ENCODE assay signal across 19 cellular contexts in the genomic region with DNA sequence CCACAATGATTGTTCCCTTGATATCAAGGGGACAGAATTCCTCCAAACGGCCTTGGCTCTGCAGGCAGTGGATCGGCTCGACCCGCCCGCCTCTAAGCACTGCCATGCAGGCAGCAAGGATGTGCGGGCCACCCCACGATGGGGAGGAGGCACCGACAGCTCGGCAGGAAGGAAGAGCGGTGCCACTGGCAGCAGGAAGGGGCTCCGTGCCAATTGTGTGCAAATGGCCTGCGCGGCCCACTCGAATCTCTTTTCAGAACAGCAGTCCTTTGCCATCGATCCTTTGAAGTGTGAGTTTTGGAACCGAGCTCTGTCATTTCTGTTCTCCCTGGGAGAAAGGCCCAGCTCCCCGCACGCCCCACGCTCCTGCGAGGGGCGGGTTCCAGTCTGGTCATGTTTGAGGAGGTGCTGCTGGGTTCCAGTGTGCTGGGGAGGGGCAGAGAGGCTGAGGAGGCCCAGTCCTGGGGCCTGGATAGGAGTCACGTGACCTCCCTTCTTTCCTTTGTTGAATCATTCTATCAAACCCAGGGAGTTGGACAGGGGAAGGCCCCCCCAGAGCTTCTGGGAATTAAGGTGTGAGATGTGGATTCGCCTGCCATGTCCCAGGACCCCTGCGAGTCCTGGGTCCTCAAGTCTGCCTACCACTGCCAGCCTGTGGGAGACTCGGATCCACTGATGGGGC.
DNase-seq lines count a peak whose midpoint lies in the region; ATAC-seq lines count a peak whose summit lies in the region.
"Had no signal": no experiment of that assay in that cellular context is flagged by ENCODE, and none has a peak within 500 bp of the region (broad histone marks: within the 10 kb centered on the region; RNA-seq: fewer than 3 reads in every experiment).

No MANE protein-coding gene starts in this region.

- peaks cover 0 to 6% of the 10 kb centered on the region in 2 donors for H3K9me3 Mint-ChIP-seq in stimulated activated naive CD8-positive, alpha-beta T cell treated with anti-CD3 and anti-CD28 coated beads, Interleukin-15, amount 100 ng/mL, for 72 hours
- H3K9me3 Mint-ChIP-seq in stimulated activated effector memory CD8-positive, alpha-beta T cell treated with anti-CD3 and anti-CD28 coated beads, Interleukin-12 subunit alpha, Interleukin-12 subunit beta, amount 100 ng/mL, for 72 hours, result peaks cover 3% of the 10 kb centered on the region
- peaks cover 3% of the 10 kb centered on the region for H3K9me3 Mint-ChIP-seq in activated T-helper 17 cell treated with anti-CD3 and anti-CD28 coated beads, Interleukin-2, amount 50 U/mL, for 72 hours

- no peak overlapping the region for H3K4me3 Mint-ChIP-seq in stimulated activated naive CD8-positive, alpha-beta T cell treated with anti-CD3 and anti-CD28 coated beads, Interleukin-15, amount 100 ng/mL, for 72 hours
- H3K4me3 Mint-ChIP-seq in stimulated activated effector memory CD8-positive, alpha-beta T cell treated with anti-CD3 and anti-CD28 coated beads, Interleukin-12 subunit alpha, Interleukin-12 subunit beta, amount 100 ng/mL, for 72 hours, result no peak overlapping the region
- H3K4me3 Mint-ChIP-seq in activated T-helper 17 cell treated with anti-CD3 and anti-CD28 coated beads, Interleukin-2, amount 50 U/mL, for 72 hours, result no peak overlapping the region

- H3K4me1 Mint-ChIP-seq in stimulated activated naive CD8-positive, alpha-beta T cell treated with anti-CD3 and anti-CD28 coated beads, Interleukin-15, amount 100 ng/mL, for 72 hours, result peaks cover 8% of the 10 kb centered on the region
- H3K4me1 Mint-ChIP-seq in stimulated activated effector memory CD8-positive, alpha-beta T cell treated with anti-CD3 and anti-CD28 coated beads, Interleukin-12 subunit alpha, Interleukin-12 subunit beta, amount 100 ng/mL, for 72 hours, result no peaks in the 10 kb centered on the region
- no peaks in the 10 kb centered on the region for H3K4me1 Mint-ChIP-seq in activated T-helper 17 cell treated with anti-CD3 and anti-CD28 coated beads, Interleukin-2, amount 50 U/mL, for 72 hours

- H3K27ac Mint-ChIP-seq in stimulated activated naive CD8-positive, alpha-beta T cell treated with anti-CD3 and anti-CD28 coated beads, Interleukin-15, amount 100 ng/mL, for 72 hours, result peak overlapping the region; percentile 46 to 60
- no peak overlapping the region for H3K27ac Mint-ChIP-seq in stimulated activated effector memory CD8-positive, alpha-beta T cell treated with anti-CD3 and anti-CD28 coated beads, Interleukin-12 subunit alpha, Interleukin-12 subunit beta, amount 100 ng/mL, for 72 hours
- no peak overlapping the region for H3K27ac Mint-ChIP-seq in activated T-helper 17 cell treated with anti-CD3 and anti-CD28 coated beads, Interleukin-2, amount 50 U/mL, for 72 hours

- DNase-seq in stimulated activated naive CD8-positive, alpha-beta T cell treated with anti-CD3 and anti-CD28 coated beads, Interleukin-15, amount 100 ng/mL, for 72 hours, result no peak
- no peak for DNase-seq in stimulated activated naive CD8-positive, alpha-beta T cell treated with anti-CD3 and anti-CD28 coated beads, Interleukin-15, Interleukin-2, amounts not matched to agents 100 U/mL and 50 U/mL, for 24 hours
- peak; percentile 29 for DNase-seq in cerebellar cortex (ENCODE audit: low spot score)
- peak; percentile 53 for DNase-seq in middle frontal gyrus (ENCODE audit: extremely low spot score, low spot score)
- no peak for DNase-seq in stimulated activated effector memory CD8-positive, alpha-beta T cell treated with anti-CD3 and anti-CD28 coated beads, Interleukin-12 subunit alpha, Interleukin-12 subunit beta, amount 100 ng/mL, for 72 hours (ENCODE audit: low spot score in 2 of 2)
- DNase-seq: Calu3, DMS79 treated with DMSO at 0.1 percent for 48 hours, MM.1S, NCI-H1417 treated with DMSO at 0.1 percent for 48 hours, NCI-H1694 treated with DMSO at 0.1 percent for 48 hours, NCI-H2081, NCI-H2227 treated with DMSO at 0.1 percent for 48 hours, NCI-H526 treated with DMSO at 0.1 percent for 48 hours, PC-9, SJCRH30 had no signal

- ATAC-seq in stimulated activated naive CD8-positive, alpha-beta T cell treated with anti-CD3 and anti-CD28 coated beads, Interleukin-15, amount 100 ng/mL, for 72 hours, result no peak
- ATAC-seq in stimulated activated naive CD8-positive, alpha-beta T cell treated with anti-CD3 and anti-CD28 coated beads, Interleukin-15, Interleukin-2, amounts not matched to agents 100 U/mL and 50 U/mL, for 24 hours, result no peak
- no peak for ATAC-seq in stimulated activated effector memory CD8-positive, alpha-beta T cell treated with anti-CD3 and anti-CD28 coated beads, Interleukin-12 subunit alpha, Interleukin-12 subunit beta, amount 100 ng/mL, for 72 hours
- ATAC-seq in GM21717 (IDR thresholded peaks at IDR 0.05; ENCODE audit: unreplicated experiment) (no peak), HG03342 (IDR thresholded peaks at IDR 0.05; ENCODE audit: unreplicated experiment) (no peak)
- no peak for ATAC-seq in activated T-helper 17 cell treated with anti-CD3 and anti-CD28 coated beads, Interleukin-2, amount 50 U/mL, for 72 hours (replicated peaks)
- ATAC-seq: Right ventricle myocardium inferior had no signal

- H3K27me3 Mint-ChIP-seq in stimulated activated naive CD8-positive, alpha-beta T cell treated with anti-CD3 and anti-CD28 coated beads, Interleukin-15, amount 100 ng/mL, for 72 hours, result peaks cover 21% of the 10 kb centered on the region
- H3K27me3 Mint-ChIP-seq in activated T-helper 17 cell treated with anti-CD3 and anti-CD28 coated beads, Interleukin-2, amount 50 U/mL, for 72 hours, result peaks cover 11% of the 10 kb centered on the region

- H3K36me3 Mint-ChIP-seq in stimulated activated effector memory CD8-positive, alpha-beta T cell treated with anti-CD3 and anti-CD28 coated beads, Interleukin-12 subunit alpha, Interleukin-12 subunit beta, amount 100 ng/mL, for 72 hours, result no peaks in the 10 kb centered on the region
- no peaks in the 10 kb centered on the region for H3K36me3 Mint-ChIP-seq in activated T-helper 17 cell treated with anti-CD3 and anti-CD28 coated beads, Interleukin-2, amount 50 U/mL, for 72 hours (ENCODE audit: low read depth)

Comparison
In these comparisons a context has a peak if more than half of its experiments do, and no peak if none do; other contexts are left out.
1. DNase-seq: peak in cerebellar cortex (single experiment) and middle frontal gyrus (single experiment); none in stimulated activated naive CD8-positive, alpha-beta T cell treated with anti-CD3 and anti-CD28 coated beads, Interleukin-15, amount 100 ng/mL, for 72 hours (0 of 2), stimulated activated naive CD8-positive, alpha-beta T cell treated with anti-CD3 and anti-CD28 coated beads, Interleukin-15, Interleukin-2, amounts not matched to agents 100 U/mL and 50 U/mL, for 24 hours (single experiment) and stimulated activated effector memory CD8-positive, alpha-beta T cell treated with anti-CD3 and anti-CD28 coated beads, Interleukin-12 subunit alpha, Interleukin-12 subunit beta, amount 100 ng/mL, for 72 hours (0 of 2).
2. H3K27ac Mint-ChIP-seq: peak in stimulated activated naive CD8-positive, alpha-beta T cell treated with anti-CD3 and anti-CD28 coated beads, Interleukin-15, amount 100 ng/mL, for 72 hours (2 of 2); none in stimulated activated effector memory CD8-positive, alpha-beta T cell treated with anti-CD3 and anti-CD28 coated beads, Interleukin-12 subunit alpha, Interleukin-12 subunit beta, amount 100 ng/mL, for 72 hours (single experiment) and activated T-helper 17 cell treated with anti-CD3 and anti-CD28 coated beads, Interleukin-2, amount 50 U/mL, for 72 hours (single experiment).